8 cellular contexts compared by ENCODE assay signal in the genomic region with DNA sequence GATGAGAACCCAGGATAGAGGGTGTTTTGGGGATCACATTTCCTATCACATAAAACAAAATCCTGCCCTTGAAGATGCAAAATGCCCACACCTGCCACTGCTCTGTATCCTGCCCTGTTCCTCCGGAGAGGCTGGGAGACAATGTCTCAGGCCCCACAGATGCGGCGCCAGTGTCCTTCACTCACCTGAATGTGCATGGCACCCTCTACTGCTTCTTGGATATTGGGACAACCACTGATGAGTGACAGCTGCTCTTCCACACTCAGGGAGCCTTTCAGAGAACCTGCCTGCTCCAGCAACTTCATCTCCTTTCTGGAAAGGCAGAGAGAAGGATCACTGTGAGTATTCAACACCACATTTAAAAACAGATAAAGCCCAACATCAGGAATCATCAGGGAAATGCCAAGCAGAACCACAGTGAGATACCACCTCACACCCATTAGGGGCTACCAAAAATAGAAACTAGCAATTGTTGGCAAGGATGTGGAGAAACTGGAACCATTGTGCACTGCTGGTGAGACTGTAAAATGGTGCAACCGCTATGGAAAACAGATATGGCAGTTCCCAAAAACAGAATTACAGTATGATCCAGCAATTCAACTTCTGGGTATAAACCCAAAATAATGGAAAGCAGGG. TPM values are rescaled to one million over a fixed set of nuclear protein-coding genes. Genes with fewer than 3 reads are reported as not detected.
DNase-seq lines count a peak whose midpoint lies in the region; ATAC-seq and TF ChIP-seq lines count a peak whose summit lies in the region.

No MANE protein-coding gene starts in this region.

- peaks cover 0 to 36% (median 0%) of the 10 kb centered on the region in 3 donors for H3K4me1 ChIP-seq in esophagus squamous epithelium

- no peak for TF ChIP-seq POLR2A in esophagus squamous epithelium (IDR thresholded peaks at IDR 0.05)

- H3K9me3 ChIP-seq in esophagus squamous epithelium = no peaks in the 10 kb centered on the region

- intact Hi-C loops in esophagus squamous epithelium (cut with DNase I) = loop anchor here (10.0 kb wide), 1 partner anchor 305 kb away; no protein-coding TSS in a partner anchor

- no peak overlapping the region for H3K4me3 ChIP-seq in AG09309 (ENCODE audit: control insufficient read depth, low read depth, low read length)
- no peak overlapping the region for H3K4me3 ChIP-seq in esophagus squamous epithelium

- H3K36me3 ChIP-seq in esophagus squamous epithelium = peaks cover 0 to 12% (median 0%) of the 10 kb centered on the region in 3 donors

- ATAC-seq in GM19025 (IDR thresholded peaks at IDR 0.05; ENCODE audit: low read depth, unreplicated experiment) (peak; percentile 66), HG03432 (IDR thresholded peaks at IDR 0.05; ENCODE audit: unreplicated experiment) (no peak), GM18519 (IDR thresholded peaks at IDR 0.05; ENCODE audit: low FRiP score, unreplicated experiment) (no peak), GM21786 (IDR thresholded peaks at IDR 0.05; ENCODE audit: unreplicated experiment) (no peak)

- TF ChIP-seq CTCF in AG09309 (IDR thresholded peaks at IDR 0.05; ENCODE audit: control insufficient read depth, insufficient read depth, low read depth, low read length, missing control alignments) (peak; percentile 69), esophagus squamous epithelium (IDR thresholded peaks at IDR 0.05) (peak in 4 of 6 experiments; percentile 37 to 70 (median 46))

- no peak overlapping the region for H3K27ac ChIP-seq in esophagus squamous epithelium

- DNase-seq in AG09309 (ENCODE audit: low read depth) = no peak
- peak; percentile 82 for DNase-seq in NCI-H748 treated with DMSO at 0.1 percent for 48 hours (lab: John Stamatoyannopoulos, UW)
- DNase-seq in esophagus squamous epithelium (lab: John Stamatoyannopoulos, UW) = no peak
- DNase-seq in medulla oblongata (ENCODE audit: extremely low spot score) = no peak

- 36 to 51% methylated on average over 4 of the region's 4 CpGs for WGBS in esophagus squamous epithelium, 2 donors

- H3K27me3 ChIP-seq in esophagus squamous epithelium = no peaks in the 10 kb centered on the region

RNA-seq across cellular contexts. Expression of a gene that starts 36.4 kb away (rescaled TPM):
- total RNA-seq in esophagus squamous epithelium = 10 to 100 TPM; 12.5 to 41.2 (median 24.4) TPM
